ENCODE assay signal across 8 cellular contexts in the genomic region with DNA sequence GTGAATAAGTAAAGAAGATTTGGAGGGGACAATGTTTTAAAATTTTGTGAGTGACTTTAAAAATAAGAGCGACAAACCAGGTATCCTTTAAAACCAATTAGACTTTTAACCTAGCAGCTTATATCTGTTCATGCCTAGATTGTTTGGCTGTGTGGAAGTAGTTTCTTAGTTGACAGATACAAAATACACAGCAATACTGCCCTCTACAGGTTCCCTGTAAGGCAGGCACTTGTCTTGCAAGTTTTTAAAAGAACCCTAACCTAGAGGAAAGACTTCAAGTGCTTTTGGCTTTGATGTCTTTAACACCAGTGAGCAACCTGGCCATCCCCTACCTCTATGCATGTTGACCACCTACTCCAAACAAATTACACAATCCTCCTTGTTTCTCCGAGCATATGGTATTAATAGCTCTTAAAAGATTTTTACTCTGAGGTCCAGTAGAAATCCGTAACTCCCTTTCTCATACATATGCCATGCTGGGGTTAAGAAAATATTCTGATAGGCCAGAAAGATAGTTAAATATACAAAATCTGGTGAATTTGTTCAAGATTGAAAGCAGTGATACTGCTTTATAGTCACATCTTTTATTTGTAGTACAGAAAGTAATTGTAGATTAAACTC.
A peak's percentile ranks its signal among the peaks of the same experiment; 100 is the strongest.
DNase-seq lines count a peak whose midpoint lies in the region; ATAC-seq and TF ChIP-seq lines count a peak whose summit lies in the region.

No MANE protein-coding gene starts in this region.

- DNase-seq in Caki2 (ENCODE audit: low read depth) (peak; percentile 44), NCI-H2171 (lab: John Stamatoyannopoulos, UW) (peak; percentile 27), WTC11 (ENCODE audit: low spot score) (peak; percentile 19), cardiac muscle cell (ENCODE audit: low read depth in 1 of 2, low spot score in 1 of 2) (peak; percentile 82 to 92), retina (peak; percentile 61)
- DNase-seq in stimulated activated CD4-positive, alpha-beta T cell treated with anti-CD3 and anti-CD28 coated beads, Interleukin-4, amount 100 ng/mL, for 24 hours = no peak

- POLR2A ChIA-PET in WTC11 (lab: Charles Lee) = no interaction called here

- H3K4me3 ChIP-seq in cardiac muscle cell = no peak overlapping the region

- H3K27me3 Mint-ChIP-seq in WTC11 (ENCODE audit: low read depth) = no peaks in the 10 kb centered on the region

- in situ Hi-C loops in Caki2 (cut with HindIII; ENCODE audit: low pct_unique_long_range_greater_than_20kb, low sequenced_read_pairs) = no loop called here

- ATAC-seq in GM19324 (IDR thresholded peaks at IDR 0.05; ENCODE audit: low FRiP score, unreplicated experiment) (peak; percentile 49), HG03342 (IDR thresholded peaks at IDR 0.05; ENCODE audit: unreplicated experiment) (peak; percentile 68), WTC11 (peak; percentile 80)

- peaks cover 21% of the 10 kb centered on the region for H3K4me1 ChIP-seq in cardiac muscle cell (ENCODE audit: low read depth)

- H3K9me3 Mint-ChIP-seq in WTC11 = no peaks in the 10 kb centered on the region

- H3K4me1 Mint-ChIP-seq in WTC11 = peaks cover 14% of the 10 kb centered on the region

- no peak overlapping the region for H3K27ac Mint-ChIP-seq in WTC11

- H3K4me3 Mint-ChIP-seq in WTC11 = no peak overlapping the region

- CTCF ChIA-PET in WTC11 (lab: Charles Lee) = interaction anchor here (0.6 to 4.0 kb wide), 14 partner anchors 9 to 663 kb away, joined by 3 to 20 read pairs (median 3); partner anchors contain the start of gene ARHGAP24

- no peaks in the 10 kb centered on the region for H3K27me3 ChIP-seq in cardiac muscle cell

- no peaks in the 10 kb centered on the region for H3K36me3 Mint-ChIP-seq in WTC11

- H3K36me3 ChIP-seq in cardiac muscle cell = no peaks in the 10 kb centered on the region

- TF ChIP-seq CTCF in WTC11 (IDR thresholded peaks at IDR 0.05) (peak; percentile 56), cardiac muscle cell (IDR thresholded peaks at IDR 0.05; ENCODE audit: low read depth, low read length) (peak; percentile 85)

- H3K27ac ChIP-seq in cardiac muscle cell = no peak overlapping the region

- H3K9me3 ChIP-seq in cardiac muscle cell (ENCODE audit: low read depth) = no peaks in the 10 kb centered on the region

TF ChIP-seq in WTC11, 78 proteins besides CTCF, POLR2A, EP300 and RAD21:
- TF ChIP-seq, protein P1, sequence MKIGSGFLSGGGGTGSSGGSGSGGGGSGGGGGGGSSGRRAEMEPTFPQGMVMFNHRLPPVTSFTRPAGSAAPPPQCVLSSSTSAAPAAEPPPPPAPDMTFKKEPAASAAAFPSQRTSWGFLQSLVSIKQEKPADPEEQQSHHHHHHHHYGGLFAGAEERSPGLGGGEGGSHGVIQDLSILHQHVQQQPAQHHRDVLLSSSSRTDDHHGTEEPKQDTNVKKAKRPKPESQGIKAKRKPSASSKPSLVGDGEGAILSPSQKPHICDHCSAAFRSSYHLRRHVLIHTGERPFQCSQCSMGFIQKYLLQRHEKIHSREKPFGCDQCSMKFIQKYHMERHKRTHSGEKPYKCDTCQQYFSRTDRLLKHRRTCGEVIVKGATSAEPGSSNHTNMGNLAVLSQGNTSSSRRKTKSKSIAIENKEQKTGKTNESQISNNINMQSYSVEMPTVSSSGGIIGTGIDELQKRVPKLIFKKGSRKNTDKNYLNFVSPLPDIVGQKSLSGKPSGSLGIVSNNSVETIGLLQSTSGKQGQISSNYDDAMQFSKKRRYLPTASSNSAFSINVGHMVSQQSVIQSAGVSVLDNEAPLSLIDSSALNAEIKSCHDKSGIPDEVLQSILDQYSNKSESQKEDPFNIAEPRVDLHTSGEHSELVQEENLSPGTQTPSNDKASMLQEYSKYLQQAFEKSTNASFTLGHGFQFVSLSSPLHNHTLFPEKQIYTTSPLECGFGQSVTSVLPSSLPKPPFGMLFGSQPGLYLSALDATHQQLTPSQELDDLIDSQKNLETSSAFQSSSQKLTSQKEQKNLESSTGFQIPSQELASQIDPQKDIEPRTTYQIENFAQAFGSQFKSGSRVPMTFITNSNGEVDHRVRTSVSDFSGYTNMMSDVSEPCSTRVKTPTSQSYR (CRISPR knock-in tag; IDR thresholded peaks at IDR 0.05) = no peak
- TF ChIP-seq, protein P2, sequence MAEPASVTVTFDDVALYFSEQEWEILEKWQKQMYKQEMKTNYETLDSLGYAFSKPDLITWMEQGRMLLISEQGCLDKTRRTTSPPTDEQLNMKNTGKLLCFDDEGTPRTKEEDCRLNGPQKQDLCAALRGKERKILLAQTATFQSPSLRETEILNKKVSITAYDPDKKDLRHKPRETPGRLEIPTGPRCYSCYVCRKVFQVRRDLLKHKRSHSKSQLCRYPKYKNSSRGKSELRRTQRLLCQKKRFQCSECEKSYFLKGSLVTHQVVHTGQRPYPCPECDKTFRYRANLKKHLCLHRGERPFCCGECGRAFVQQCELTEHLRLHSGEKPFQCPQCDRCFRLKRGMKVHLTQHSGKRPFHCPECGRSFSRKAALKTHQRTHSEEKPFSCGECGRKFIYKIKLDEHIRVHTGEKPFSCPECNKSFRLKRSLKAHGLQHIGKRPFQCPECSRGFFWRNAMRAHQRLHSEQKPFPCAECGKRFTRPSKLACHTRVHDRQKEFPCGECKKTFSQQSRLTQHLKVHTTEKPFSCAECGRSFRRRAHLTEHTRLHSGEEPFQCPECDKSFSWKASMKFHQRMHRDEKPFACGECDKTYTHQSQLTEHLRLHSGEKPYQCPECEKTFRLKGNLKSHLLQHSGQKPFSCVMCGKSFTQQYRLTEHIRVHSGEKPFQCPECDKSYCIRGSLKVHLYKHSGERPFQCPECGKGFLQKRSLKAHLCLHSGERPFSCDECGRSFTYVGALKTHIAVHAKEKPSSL (CRISPR knock-in tag; conservative IDR thresholded peaks at IDR 0.05) = no peak
